ENCODE assay signal across 14 cellular contexts in genomic region chr13:63731896-63732295, GRCh38.
"Had no signal": no experiment of that assay in that cellular context is flagged by ENCODE, and none has a peak within 500 bp of the region (broad histone marks: within the 10 kb centered on the region; RNA-seq: fewer than 3 reads in every experiment).

No MANE protein-coding gene starts in this region.

- ATAC-seq: activated T-helper 17 cell treated with anti-CD3 and anti-CD28 coated beads, Interleukin-2, amount 50 U/mL, for 72 hours; heart right ventricle; naive thymus-derived CD8-positive, alpha-beta T cell; stimulated activated effector memory CD8-positive, alpha-beta T cell treated with anti-CD3 and anti-CD28 coated beads, Interleukin-12 subunit alpha, Interleukin-12 subunit beta, amount 100 ng/mL, for 72 hours had no signal

- DNase-seq: activated CD4-positive, alpha-beta T cell treated with anti-CD3 and anti-CD28 coated beads, Interleukin-2, amount 50 U/mL, for 1 hour; activated CD4-positive, CD25-positive, alpha-beta regulatory T cell; activated naive CD4-positive, alpha-beta T cell treated with anti-CD3 and anti-CD28 coated beads for 36 hours; activated T-cell treated with anti-CD3 and anti-CD28 coated beads for 4 hours; caudate nucleus; effector CD4-positive, alpha-beta T cell; heart right ventricle; naive thymus-derived CD8-positive, alpha-beta T cell; retina; trophoblast cell had no signal

- H3K36me3 ChIP-seq: heart right ventricle had no signal

- H3K27ac ChIP-seq: coronary artery, heart right ventricle had no signal

- H3K27me3 ChIP-seq: heart right ventricle had no signal

- H3K4me1 ChIP-seq: heart right ventricle had no signal

- H3K4me3 ChIP-seq: coronary artery, heart right ventricle, lung had no signal
